ENCODE assay signal across 15 cellular contexts in the genomic region with DNA sequence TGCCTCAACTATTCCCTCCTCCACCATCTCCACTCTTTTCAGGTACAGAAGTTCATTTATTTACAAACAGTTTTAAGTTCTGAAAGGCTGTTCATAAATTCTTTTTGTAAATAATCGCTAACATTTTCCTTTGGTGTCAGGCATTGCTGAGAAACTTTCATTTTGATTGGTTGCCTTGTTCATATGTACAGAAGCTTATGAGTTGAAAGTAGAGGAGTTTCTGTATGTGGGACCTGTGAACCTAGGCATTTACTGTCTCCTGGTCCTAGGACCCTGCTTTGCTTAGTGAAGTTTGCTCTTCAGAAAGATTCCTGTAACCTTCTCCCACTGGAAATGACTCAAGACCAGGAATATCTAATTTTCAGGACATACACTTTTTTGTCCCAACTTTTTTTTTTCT.
"Had no signal": no experiment of that assay in that cellular context is flagged by ENCODE, and none has a peak within 500 bp of the region (broad histone marks: within the 10 kb centered on the region; RNA-seq: fewer than 3 reads in every experiment).

No MANE protein-coding gene starts in this region.

- H3K4me3 ChIP-seq: dorsolateral prefrontal cortex, lung, prostate gland, right atrium auricular region, stomach had no signal

- H3K27me3 ChIP-seq: dorsolateral prefrontal cortex, foreskin keratinocyte, right atrium auricular region, stomach had no signal

- H3K36me3 ChIP-seq: prostate gland, right atrium auricular region, stomach had no signal

- DNase-seq: activated CD4-positive, alpha-beta T cell treated with anti-CD3 and anti-CD28 coated beads, Interleukin-2, amount 50 U/mL, for 1 hour; activated effector memory CD4-positive, alpha-beta T cell treated with anti-CD3 and anti-CD28 coated beads, Interleukin-2, amount 50 U/mL, for 16 hours; amygdala; dorsolateral prefrontal cortex; foreskin keratinocyte; hypothalamus; islet precursor cell; stimulated activated CD4-positive, alpha-beta T cell treated with anti-CD3 and anti-CD28 coated beads, Interleukin-2, amount 100 ng/mL, for 24 hours; stomach; trophoblast cell had no signal

- H3K27ac ChIP-seq: dorsolateral prefrontal cortex, foreskin keratinocyte, prostate gland, right atrium auricular region, stomach had no signal

- H3K4me3 Mint-ChIP-seq: neural crest cell had no signal

- ATAC-seq: foreskin keratinocyte had no signal

- H3K9me3 Mint-ChIP-seq: activated naive CD4-positive, alpha-beta T cell treated with anti-CD3 and anti-CD28 coated beads, Interleukin-2, amount 50 U/mL, for 72 hours; neural crest cell had no signal

- H3K9me3 ChIP-seq: prostate gland, right atrium auricular region, stomach had no signal
